9 cellular contexts compared by ENCODE assay signal in genomic region chr11:128501576-128502549, GRCh38.
A peak's percentile ranks its signal among the peaks of the same experiment; 100 is the strongest.
DNase-seq lines count a peak whose midpoint lies in the region; ATAC-seq and TF ChIP-seq lines count a peak whose summit lies in the region.
"Had no signal": no experiment of that assay in that cellular context is flagged by ENCODE, and none has a peak within 500 bp of the region (broad histone marks: within the 10 kb centered on the region; RNA-seq: fewer than 3 reads in every experiment).

No MANE protein-coding gene starts in this region.

- H3K27ac ChIP-seq in SK-N-MC (0 out of 2 replicates have a peak overlapping the region, but pooled peaks have one; percentile 53), psoas muscle (peak overlapping the region; percentile 80)

- H3K36me3 ChIP-seq in SK-N-MC (ENCODE audit: insufficient read depth, low read length) (no peaks in the 10 kb centered on the region), psoas muscle (ENCODE audit: insufficient read depth in 1 of 2, low read depth in 1 of 2) (no peaks in the 10 kb centered on the region)

- no peaks in the 10 kb centered on the region for H3K9me3 ChIP-seq in SK-N-MC (ENCODE audit: low read depth, low read length)
- H3K9me3 ChIP-seq in psoas muscle: no peaks in the 10 kb centered on the region

- DNase-seq in EL (peak; percentile 73), SK-N-MC (ENCODE audit: low read depth, low spot score) (no peak), fibroblast of the aortic adventitia (ENCODE audit: low read depth) (peak; percentile 97), psoas muscle (no peak), AG08396 (ENCODE audit: low spot score) (no peak), NCI-H2081 treated with DMSO at 0.1 percent for 48 hours (lab: John Stamatoyannopoulos, UW) (no peak), NCI-H1105 treated with DMSO at 0.1 percent for 48 hours (lab: John Stamatoyannopoulos, UW) (no peak)
- DNase-seq: KG1 had no signal

- no peak for TF ChIP-seq CTCF in fibroblast of the aortic adventitia (IDR thresholded peaks at IDR 0.05; ENCODE audit: insufficient read depth, low read length)
- no peak for TF ChIP-seq CTCF in psoas muscle (IDR thresholded peaks at IDR 0.05)

- WGBS in psoas muscle, 3 donors: 30 to 44% (median 34%) methylated on average over 5 of the region's 5 CpGs

- ATAC-seq in psoas muscle (peak; percentile 45 to 72 (median 64)), GM18511 (IDR thresholded peaks at IDR 0.05; ENCODE audit: unreplicated experiment) (no peak)

- peaks cover 97% of the 10 kb centered on the region for H3K4me1 ChIP-seq in psoas muscle

- intact Hi-C loops in psoas muscle (cut with DNase I): loop anchor here in 1 of 2 donors (5.0 kb wide), 1 partner anchor 205 kb away; no protein-coding TSS in a partner anchor

- H3K4me3 ChIP-seq in SK-N-MC (no peak overlapping the region), fibroblast of the aortic adventitia (ENCODE audit: low read depth, low read length) (peak overlapping the region; percentile 29), psoas muscle (no peak overlapping the region)

- no peak overlapping the region for H3K9ac ChIP-seq in SK-N-MC (ENCODE audit: insufficient read length)

- H3K27me3 ChIP-seq in psoas muscle (ENCODE audit: insufficient read depth in 3 of 3, low read length in 2 of 3): no peaks in the 10 kb centered on the region

Comparison
In these comparisons a context has a peak if more than half of its experiments do, and no peak if none do; other contexts are left out.
1. DNase-seq: peak in EL (single experiment) and fibroblast of the aortic adventitia (single experiment); none in SK-N-MC (single experiment), psoas muscle (0 of 2), AG08396 (single experiment), NCI-H2081 treated with DMSO at 0.1 percent for 48 hours (single experiment) and NCI-H1105 treated with DMSO at 0.1 percent for 48 hours (single experiment).